Comparison of ENCODE assay signal across 1 cellular context in the genomic region with DNA sequence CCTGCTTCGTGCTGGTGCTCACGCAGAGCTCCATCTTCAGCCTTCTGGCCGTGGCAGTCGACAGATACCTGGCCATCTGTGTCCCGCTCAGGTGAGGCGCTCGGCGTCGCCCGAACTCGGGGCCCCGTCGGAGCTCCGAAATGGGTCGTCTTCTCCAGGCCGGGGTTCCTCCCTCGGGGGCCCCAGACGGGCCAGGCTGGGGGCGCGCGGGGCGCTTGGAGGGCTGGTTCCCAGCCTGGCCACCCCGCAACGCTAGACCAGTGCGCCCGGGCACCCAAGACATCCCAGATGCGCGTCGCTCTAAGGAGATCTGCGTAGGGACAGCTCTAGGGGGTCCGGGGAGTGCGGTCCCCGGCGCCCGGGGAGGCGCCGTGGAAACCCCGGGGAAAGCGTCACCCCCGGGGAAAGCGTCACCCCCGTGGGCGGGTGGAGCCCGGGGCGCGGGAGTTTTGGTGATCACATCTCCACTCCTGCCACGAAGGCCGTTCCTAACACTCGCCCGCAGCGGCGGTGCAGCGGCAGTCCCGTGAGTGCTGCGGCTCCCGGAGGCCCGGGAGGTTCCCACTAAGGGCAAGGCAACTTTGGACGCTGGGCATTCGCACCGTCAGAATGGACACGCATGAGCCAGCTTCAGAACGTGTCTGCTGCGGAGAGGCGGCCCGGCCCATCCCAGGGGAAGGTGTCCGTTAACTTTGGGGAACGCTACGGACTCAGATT.
TF ChIP-seq lines count a peak whose summit lies in the region.

No MANE protein-coding gene starts in this region.

TF ChIP-seq in endothelial cell of umbilical vein, 7 proteins besides CTCF, POLR2A, EP300 and RAD21 (continued from another document):
- TF ChIP-seq POLR2AphosphoS5 (IDR thresholded peaks at IDR 0.05; ENCODE audit: insufficient read depth, low read depth, low read length) (no peak), FOS (IDR thresholded peaks at IDR 0.05; ENCODE audit: borderline replicate concordance, insufficient read depth, low read length) (no peak), EZH2 (IDR thresholded peaks at IDR 0.05; ENCODE audit: borderline replicate concordance, low read depth, low read length, severe bottlenecking) (no peak), MYC (IDR thresholded peaks at IDR 0.05; ENCODE audit: low read depth, low read length) (no peak), JUN (IDR thresholded peaks at IDR 0.05; ENCODE audit: borderline replicate concordance, insufficient read depth, insufficient read length, low read depth) (no peak), MAX (IDR thresholded peaks at IDR 0.05; ENCODE audit: insufficient read depth, insufficient read length) (no peak)
TF ChIP-seq in endothelial cell of umbilical vein: peak in this region for 0.
